Comparison of ENCODE assay signal across 1 cellular context in the genomic region with DNA sequence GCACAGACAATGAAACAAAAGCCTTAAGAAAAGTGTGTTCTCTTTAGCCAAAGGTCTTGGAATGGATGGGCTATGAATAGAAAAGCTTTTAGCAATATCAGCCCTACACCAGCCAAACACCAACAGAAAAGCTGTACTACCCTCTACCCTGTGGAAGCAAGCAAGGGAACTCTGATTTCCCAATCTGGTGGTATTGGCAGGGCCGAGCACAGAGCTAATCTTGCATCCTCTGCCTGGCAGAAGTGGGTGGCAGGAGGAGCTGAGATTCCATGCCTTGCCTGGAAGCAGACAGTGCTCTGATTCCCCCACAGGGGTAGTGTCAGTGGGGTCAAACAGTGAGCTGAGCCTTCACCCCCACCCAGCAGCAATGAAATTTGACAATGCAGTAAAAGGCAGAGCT.
TF ChIP-seq lines count a peak whose summit lies in the region.

No MANE protein-coding gene starts in this region.

TF ChIP-seq in IMR-90, 13 proteins besides CTCF, POLR2A, EP300 and RAD21:
- no peak for TF ChIP-seq MAFK (IDR thresholded peaks at IDR 0.05; ENCODE audit: low read depth, low read length)
- TF ChIP-seq NFE2L2 (IDR thresholded peaks at IDR 0.05; ENCODE audit: low read depth, low read length), result no peak
- no peak for TF ChIP-seq CEBPB (IDR thresholded peaks at IDR 0.05; ENCODE audit: low read depth, low read length)
- TF ChIP-seq MXI1 (IDR thresholded peaks at IDR 0.05; ENCODE audit: borderline replicate concordance, low read depth, low read length), result no peak
- no peak for TF ChIP-seq FOS (IDR thresholded peaks at IDR 0.05; ENCODE audit: low read depth, low read length)
- TF ChIP-seq, protein P1, sequence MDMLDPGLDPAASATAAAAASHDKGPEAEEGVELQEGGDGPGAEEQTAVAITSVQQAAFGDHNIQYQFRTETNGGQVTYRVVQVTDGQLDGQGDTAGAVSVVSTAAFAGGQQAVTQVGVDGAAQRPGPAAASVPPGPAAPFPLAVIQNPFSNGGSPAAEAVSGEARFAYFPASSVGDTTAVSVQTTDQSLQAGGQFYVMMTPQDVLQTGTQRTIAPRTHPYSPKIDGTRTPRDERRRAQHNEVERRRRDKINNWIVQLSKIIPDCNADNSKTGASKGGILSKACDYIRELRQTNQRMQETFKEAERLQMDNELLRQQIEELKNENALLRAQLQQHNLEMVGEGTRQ (IDR thresholded peaks at IDR 0.05; ENCODE audit: low read depth, low read length), result no peak
- no peak for TF ChIP-seq BHLHE40 (IDR thresholded peaks at IDR 0.05; ENCODE audit: low read depth, low read length)
- TF ChIP-seq, protein P2, sequence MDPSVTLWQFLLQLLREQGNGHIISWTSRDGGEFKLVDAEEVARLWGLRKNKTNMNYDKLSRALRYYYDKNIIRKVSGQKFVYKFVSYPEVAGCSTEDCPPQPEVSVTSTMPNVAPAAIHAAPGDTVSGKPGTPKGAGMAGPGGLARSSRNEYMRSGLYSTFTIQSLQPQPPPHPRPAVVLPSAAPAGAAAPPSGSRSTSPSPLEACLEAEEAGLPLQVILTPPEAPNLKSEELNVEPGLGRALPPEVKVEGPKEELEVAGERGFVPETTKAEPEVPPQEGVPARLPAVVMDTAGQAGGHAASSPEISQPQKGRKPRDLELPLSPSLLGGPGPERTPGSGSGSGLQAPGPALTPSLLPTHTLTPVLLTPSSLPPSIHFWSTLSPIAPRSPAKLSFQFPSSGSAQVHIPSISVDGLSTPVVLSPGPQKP (IDR thresholded peaks at IDR 0.05; ENCODE audit: borderline replicate concordance, low read depth, low read length), result no peak
- TF ChIP-seq CHD1 (IDR thresholded peaks at IDR 0.05; ENCODE audit: low read depth, low read length), result no peak
- no peak for TF ChIP-seq RCOR1 (IDR thresholded peaks at IDR 0.05; ENCODE audit: insufficient replicate concordance, low read length)
- no peak for TF ChIP-seq SMC3 (IDR thresholded peaks at IDR 0.05; ENCODE audit: low read depth, low read length)
- no peak for TF ChIP-seq RFX5 (IDR thresholded peaks at IDR 0.05; ENCODE audit: low read depth, low read length)
- TF ChIP-seq MAZ (IDR thresholded peaks at IDR 0.05; ENCODE audit: borderline replicate concordance, low read depth, low read length), result no peak
